Comparison of ENCODE assay signal across 1 cellular context in genomic region chr1:52552505-52553371, GRCh38.
TF ChIP-seq lines count a peak whose summit lies in the region.

TUT4 (minus strand) TSS chr1:52553092; CDS start chr1:52526280, 26,812 bp downstream.

TF ChIP-seq in HepG2, 621 proteins besides CTCF, POLR2A, EP300 and RAD21 (continued from another document and continues in another):
- no peak for TF ChIP-seq RNF219 (CRISPR knock-in tag; IDR thresholded peaks at IDR 0.05)
- no peak for TF ChIP-seq ZNF784 (CRISPR knock-in tag; IDR thresholded peaks at IDR 0.05; ENCODE audit: borderline replicate concordance)
- peak; percentile 46; the same call in 1 of the 2 replicates for TF ChIP-seq ZNF773 (CRISPR knock-in tag; IDR thresholded peaks at IDR 0.05; ENCODE audit: borderline replicate concordance)
- TF ChIP-seq TOPORS (CRISPR knock-in tag; IDR thresholded peaks at IDR 0.05): no peak
- peak; percentile 70; the same call in 1 of the 2 replicates for TF ChIP-seq MEIS2 (CRISPR knock-in tag; IDR thresholded peaks at IDR 0.05)
- no peak for TF ChIP-seq TEAD3 (CRISPR knock-in tag; optimal IDR thresholded peaks at IDR 0.05; ENCODE audit: borderline replicate concordance)
- peak; percentile 60; the same call in 1 of the 2 replicates for TF ChIP-seq ZNF142 (CRISPR knock-in tag; IDR thresholded peaks at IDR 0.05)
- no peak for TF ChIP-seq ZNF354B (CRISPR knock-in tag; IDR thresholded peaks at IDR 0.05)
- TF ChIP-seq GABPB1 (CRISPR knock-in tag; IDR thresholded peaks at IDR 0.05): peak; percentile 67; the same call in 1 of the 2 replicates
- peak; percentile 82 for TF ChIP-seq ASH2L (IDR thresholded peaks at IDR 0.05; ENCODE audit: insufficient read length, low read depth, low read length)
- no peak for TF ChIP-seq RBM22 (optimal IDR thresholded peaks at IDR 0.05; ENCODE audit: low read length)
- 0 out of 2 replicates have a peak, but pooled peaks have one; percentile 57 for TF ChIP-seq ZNF576 (CRISPR knock-in tag; IDR thresholded peaks at IDR 0.05)
- TF ChIP-seq IKZF5 (CRISPR knock-in tag; IDR thresholded peaks at IDR 0.05): no peak
- TF ChIP-seq IRF9 (CRISPR knock-in tag; IDR thresholded peaks at IDR 0.05; ENCODE audit: borderline replicate concordance): 0 out of 2 replicates have a peak, but pooled peaks have one; percentile 69
- TF ChIP-seq GZF1 (CRISPR knock-in tag; IDR thresholded peaks at IDR 0.05): no peak
- TF ChIP-seq NPAS2 (CRISPR knock-in tag; IDR thresholded peaks at IDR 0.05; ENCODE audit: borderline replicate concordance): no peak
- no peak for TF ChIP-seq JARID2 (CRISPR knock-in tag; IDR thresholded peaks at IDR 0.05; ENCODE audit: insufficient replicate concordance)
- TF ChIP-seq SNAPC2 (CRISPR knock-in tag; IDR thresholded peaks at IDR 0.05): no peak
- 0 out of 2 replicates have a peak, but pooled peaks have one; percentile 51 for TF ChIP-seq ZNF329 (CRISPR knock-in tag; IDR thresholded peaks at IDR 0.05; ENCODE audit: low read depth)
- TF ChIP-seq DNMT3B (CRISPR knock-in tag; conservative IDR thresholded peaks at IDR 0.05): no peak
- TF ChIP-seq HOXA3 (CRISPR knock-in tag; IDR thresholded peaks at IDR 0.05): peak; percentile 63
- TF ChIP-seq PHF20 (CRISPR knock-in tag; IDR thresholded peaks at IDR 0.05): no peak
- TF ChIP-seq ZBTB4 (CRISPR knock-in tag; IDR thresholded peaks at IDR 0.05; ENCODE audit: borderline replicate concordance): no peak
- TF ChIP-seq ISL2 (CRISPR knock-in tag; IDR thresholded peaks at IDR 0.05): no peak
- TF ChIP-seq PLRG1 (conservative IDR thresholded peaks at IDR 0.05): no peak
- TF ChIP-seq WIZ (CRISPR knock-in tag; IDR thresholded peaks at IDR 0.05): peak; percentile 77; the same call in 1 of the 2 replicates
- no peak for TF ChIP-seq ZIK1 (CRISPR knock-in tag; IDR thresholded peaks at IDR 0.05; ENCODE audit: borderline replicate concordance, low read depth)
- no peak for TF ChIP-seq IKZF4 (CRISPR knock-in tag; IDR thresholded peaks at IDR 0.05; ENCODE audit: borderline replicate concordance, low read depth, not compliant biosample characterization)
- peak; percentile 81; the same call in 1 of the 2 replicates for TF ChIP-seq KDM5B (CRISPR knock-in tag; IDR thresholded peaks at IDR 0.05; ENCODE audit: borderline replicate concordance)
- no peak; the same call in 1 of the 2 replicates for TF ChIP-seq AKAP8 (CRISPR knock-in tag; IDR thresholded peaks at IDR 0.05)
- 0 out of 2 replicates have a peak, but pooled peaks have one; percentile 14 for TF ChIP-seq ZNF280D (CRISPR knock-in tag; IDR thresholded peaks at IDR 0.05)
- peak; percentile 87 for TF ChIP-seq SRSF1 (optimal IDR thresholded peaks at IDR 0.05; ENCODE audit: low read depth, low read length)
- TF ChIP-seq ZC3H4 (CRISPR knock-in tag; IDR thresholded peaks at IDR 0.05; ENCODE audit: borderline replicate concordance): no peak
- peak; percentile 81 for TF ChIP-seq RBFOX2 (IDR thresholded peaks at IDR 0.05; ENCODE audit: low read depth, low read length)
- TF ChIP-seq TP53 (CRISPR knock-in tag; conservative IDR thresholded peaks at IDR 0.05): no peak
- TF ChIP-seq ZGPAT (CRISPR knock-in tag; IDR thresholded peaks at IDR 0.05): peak; percentile 22; the same call in 1 of the 2 replicates
- TF ChIP-seq ZNF225 (CRISPR knock-in tag; IDR thresholded peaks at IDR 0.05): no peak
- TF ChIP-seq AGO1 (IDR thresholded peaks at IDR 0.05; ENCODE audit: low read depth, low read length, poor library complexity, severe bottlenecking): no peak
